8 cellular contexts compared by ENCODE assay signal in the genomic region with DNA sequence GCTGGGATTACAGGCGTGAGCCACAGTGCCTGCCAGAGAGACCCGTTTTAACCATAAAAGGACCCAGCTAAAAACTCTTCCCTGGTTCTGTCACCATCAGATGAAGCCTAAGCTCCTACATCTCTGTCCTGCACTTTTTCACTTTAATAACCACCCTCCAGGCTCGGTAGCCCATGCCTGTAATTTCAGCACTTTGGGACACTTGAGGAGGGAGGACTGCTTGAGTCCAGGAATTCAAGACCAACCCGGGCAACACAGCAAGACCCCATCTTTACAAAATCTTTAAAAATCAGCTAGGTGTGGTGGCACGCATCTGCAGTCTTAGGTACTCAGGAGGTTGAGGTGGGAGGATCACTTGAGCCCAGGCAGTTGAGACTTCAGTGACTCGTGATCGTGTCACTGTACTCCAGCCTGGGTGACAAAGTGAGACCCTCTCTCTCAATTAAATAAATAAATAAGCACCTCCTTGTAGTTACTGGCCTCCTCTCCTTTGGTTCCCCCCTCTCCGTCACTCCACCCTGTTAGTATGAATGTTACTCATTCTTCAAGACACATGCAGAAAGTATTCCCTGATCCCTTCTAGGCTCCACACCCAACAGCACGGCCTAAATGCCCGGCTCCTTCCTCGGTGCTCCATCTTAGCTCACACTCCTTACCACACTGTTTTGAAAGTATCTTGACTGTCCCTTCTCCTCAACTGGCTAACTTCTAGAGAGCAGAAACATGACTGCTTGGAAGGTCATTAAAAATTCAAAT. TPM values are rescaled to one million over a fixed set of nuclear protein-coding genes. Genes with fewer than 3 reads are reported as not detected.
DNase-seq lines count a peak whose midpoint lies in the region; ATAC-seq and TF ChIP-seq lines count a peak whose summit lies in the region.
"Not testable (repeated sequence)": the region's sequence is repeated elsewhere in the genome, so short reads cannot be mapped to it uniquely, and the experiment has no call there.

No MANE protein-coding gene starts in this region.

- DNase-seq in CD4-positive, CD25-positive, alpha-beta regulatory T cell; activated naive CD4-positive, alpha-beta T cell treated with anti-CD3 and anti-CD28 coated beads for 36 hours; neural crest cell (ENCODE audit: low read depth, low spot score); thoracic aorta (ENCODE audit: low spot score): not testable (repeated sequence)
- DNase-seq in HK-2 (ENCODE audit: unreplicated experiment) (peak; percentile 27), RWPE1 (ENCODE audit: low spot score) (peak; percentile 74), hepatic stellate cell (ENCODE audit: low spot score) (peak; percentile 71)

- not testable (repeated sequence) for H3K27me3 Mint-ChIP-seq in CD4-positive, CD25-positive, alpha-beta regulatory T cell; activated naive CD4-positive, alpha-beta T cell treated with anti-CD3 and anti-CD28 coated beads for 36 hours (ENCODE audit: low read depth); dendritic cell treated with granulocyte-macrophage colony-stimulating factor and Interleukin-4, amounts not matched to agents 40 ng/mL and 50 ng/mL, for 4 days; neural crest cell (ENCODE audit: low read depth)

- H3K36me3 ChIP-seq in CD4-positive, CD25-positive, alpha-beta regulatory T cell (ENCODE audit: control insufficient read depth, insufficient read depth, low read length); thoracic aorta: not testable (repeated sequence)

- peak overlapping the region; percentile 63 to 98 (median 90) for H3K27ac Mint-ChIP-seq in CD4-positive, CD25-positive, alpha-beta regulatory T cell
- peak overlapping the region; percentile 12 for H3K27ac Mint-ChIP-seq in activated naive CD4-positive, alpha-beta T cell treated with anti-CD3 and anti-CD28 coated beads for 36 hours
- peak overlapping the region; percentile 93 for H3K27ac Mint-ChIP-seq in dendritic cell treated with granulocyte-macrophage colony-stimulating factor and Interleukin-4, amounts not matched to agents 40 ng/mL and 50 ng/mL, for 4 days
- peak overlapping the region; percentile 78 for H3K27ac Mint-ChIP-seq in neural crest cell (ENCODE audit: unreplicated experiment)

- not testable (repeated sequence) for H3K9me3 ChIP-seq in CD4-positive, CD25-positive, alpha-beta regulatory T cell (ENCODE audit: control insufficient read depth in 2 of 2, low read length in 2 of 2); thoracic aorta

- intact Hi-C loops in activated naive CD4-positive, alpha-beta T cell treated with anti-CD3 and anti-CD28 coated beads for 36 hours (cut with micrococcal nuclease): not testable (repeated sequence)
- intact Hi-C loops in dendritic cell treated with granulocyte-macrophage colony-stimulating factor and Interleukin-4, amounts not matched to agents 40 ng/mL and 50 ng/mL, for 4 days (cut with micrococcal nuclease): loop anchor here (5.0 kb wide), 1 partner anchor 98 kb away; no protein-coding TSS in a partner anchor

- POLR2A ChIA-PET in RWPE1 (lab: Yijun Ruan, JAX; ENCODE audit: low non-redundant PET): interaction anchor here (1.3 kb wide), 1 partner anchor 36 kb away, joined by 3 read pairs; no protein-coding TSS in a partner anchor

- not testable (repeated sequence) for H3K27me3 ChIP-seq in CD4-positive, CD25-positive, alpha-beta regulatory T cell (ENCODE audit: control insufficient read depth, insufficient read depth, low read length); thoracic aorta (replicated peaks; ENCODE audit: insufficient read depth)

- peaks cover 17 to 71% (median 51%) of the 10 kb centered on the region in 4 donors for H3K4me1 Mint-ChIP-seq in CD4-positive, CD25-positive, alpha-beta regulatory T cell
- peaks cover 51% of the 10 kb centered on the region for H3K4me1 Mint-ChIP-seq in activated naive CD4-positive, alpha-beta T cell treated with anti-CD3 and anti-CD28 coated beads for 36 hours (ENCODE audit: low read depth)
- peaks cover 48% of the 10 kb centered on the region for H3K4me1 Mint-ChIP-seq in dendritic cell treated with granulocyte-macrophage colony-stimulating factor and Interleukin-4, amounts not matched to agents 40 ng/mL and 50 ng/mL, for 4 days (ENCODE audit: low read depth)
- peaks cover 31% of the 10 kb centered on the region for H3K4me1 Mint-ChIP-seq in neural crest cell

- TF ChIP-seq CTCF in RWPE1 (conservative IDR thresholded peaks at IDR 0.05; ENCODE audit: low read depth); neural crest cell (conservative IDR thresholded peaks at IDR 0.05); thoracic aorta (IDR thresholded peaks at IDR 0.05): not testable (repeated sequence)

- ATAC-seq in CD4-positive, CD25-positive, alpha-beta regulatory T cell (ENCODE audit: low read depth in 2 of 2): not testable (repeated sequence)
- peak; percentile 10 for ATAC-seq in thoracic aorta (ENCODE audit: insufficient number of reproducible peaks, low FRiP score, low read depth)

- peak overlapping the region; percentile 23 for H3K27ac ChIP-seq in CD4-positive, CD25-positive, alpha-beta regulatory T cell (ENCODE audit: insufficient read depth, low read length, poor library complexity, severe bottlenecking)
- H3K27ac ChIP-seq in RWPE1 (peak overlapping the region; percentile 90), thoracic aorta (peak overlapping the region; percentile 97 to 98)

- H3K4me3 Mint-ChIP-seq in CD4-positive, CD25-positive, alpha-beta regulatory T cell: peak overlapping the region; percentile 95 to 98 (median 98)
- peak overlapping the region; percentile 98 for H3K4me3 Mint-ChIP-seq in activated naive CD4-positive, alpha-beta T cell treated with anti-CD3 and anti-CD28 coated beads for 36 hours
- peak overlapping the region; percentile 52 for H3K4me3 Mint-ChIP-seq in dendritic cell treated with granulocyte-macrophage colony-stimulating factor and Interleukin-4, amounts not matched to agents 40 ng/mL and 50 ng/mL, for 4 days
- peak overlapping the region; percentile 94 for H3K4me3 Mint-ChIP-seq in neural crest cell

- peaks cover 29% of the 10 kb centered on the region for H3K4me1 ChIP-seq in CD4-positive, CD25-positive, alpha-beta regulatory T cell (ENCODE audit: control insufficient read depth, insufficient read depth, low read length, poor library complexity, severe bottlenecking)
- H3K4me1 ChIP-seq in thoracic aorta (ENCODE audit: control insufficient read depth in 1 of 2, low read depth in 2 of 2): peaks cover 18 to 36% of the 10 kb centered on the region in 2 donors

- H3K9me3 Mint-ChIP-seq in CD4-positive, CD25-positive, alpha-beta regulatory T cell; activated naive CD4-positive, alpha-beta T cell treated with anti-CD3 and anti-CD28 coated beads for 36 hours; dendritic cell treated with granulocyte-macrophage colony-stimulating factor and Interleukin-4, amounts not matched to agents 40 ng/mL and 50 ng/mL, for 4 days; neural crest cell: not testable (repeated sequence)

- H3K36me3 Mint-ChIP-seq in CD4-positive, CD25-positive, alpha-beta regulatory T cell; activated naive CD4-positive, alpha-beta T cell treated with anti-CD3 and anti-CD28 coated beads for 36 hours (ENCODE audit: low read depth); neural crest cell (ENCODE audit: low read depth): not testable (repeated sequence)
- H3K36me3 Mint-ChIP-seq in dendritic cell treated with granulocyte-macrophage colony-stimulating factor and Interleukin-4, amounts not matched to agents 40 ng/mL and 50 ng/mL, for 4 days (ENCODE audit: low read depth): peaks cover 44% of the 10 kb centered on the region

- peak overlapping the region; percentile 63 for H3K4me3 ChIP-seq in CD4-positive, CD25-positive, alpha-beta regulatory T cell (ENCODE audit: low read depth, low read length)
- H3K4me3 ChIP-seq in thoracic aorta: peak overlapping the region; percentile 99

- CTCF ChIA-PET in RWPE1 (lab: Yijun Ruan, JAX): interaction anchor here (1.0 kb wide), 1 partner anchor 30 kb away, joined by 4 read pairs; no protein-coding TSS in a partner anchor
- CTCF ChIA-PET in activated naive CD4-positive, alpha-beta T cell treated with anti-CD3 and anti-CD28 coated beads for 36 hours (lab: Charles Lee): interaction anchor here (0.5 kb wide), 1 partner anchor 29 kb away, joined by 3 read pairs; no protein-coding TSS in a partner anchor

RNA-seq across cellular contexts. Expression of gene KCTD7, which starts 38.2 kb away (rescaled TPM):
- 36.0 TPM for total RNA-seq in CD4-positive, CD25-positive, alpha-beta regulatory T cell
- polyA plus RNA-seq in CD4-positive, CD25-positive, alpha-beta regulatory T cell: 10 to 100 TPM; 13.9 to 17.5 (median 16.4) TPM
- total RNA-seq in activated naive CD4-positive, alpha-beta T cell treated with anti-CD3 and anti-CD28 coated beads for 36 hours: 1 to 10 TPM; 6.3 to 7.5 TPM
- 16.8 and 20.2 TPM in 2 replicates for total RNA-seq in neural crest cell
- 10 to 100 TPM; 24.5 to 31.0 TPM for total RNA-seq in thoracic aorta

Comparison
In these comparisons a context has a peak if more than half of its experiments do, and no peak if none do; other contexts are left out.
1. H3K27ac ChIP-seq: peak in every context shown above with its lines; median percentile 98 in thoracic aorta; 90 in RWPE1; 23 in CD4-positive, CD25-positive, alpha-beta regulatory T cell.
2. H3K27ac Mint-ChIP-seq: peak in every context shown above with its lines; median percentile 93 in dendritic cell treated with granulocyte-macrophage colony-stimulating factor and Interleukin-4, amounts not matched to agents 40 ng/mL and 50 ng/mL, for 4 days; 90 in CD4-positive, CD25-positive, alpha-beta regulatory T cell; 78 in neural crest cell; 12 in activated naive CD4-positive, alpha-beta T cell treated with anti-CD3 and anti-CD28 coated beads for 36 hours.